In genomic region chr16:2295056-2295798, GRCh38 we compare ENCODE assay signal across 9 cellular contexts. TPM values are rescaled to one million over a fixed set of nuclear protein-coding genes. Genes with fewer than 3 reads are reported as not detected.
DNase-seq lines count a peak whose midpoint lies in the region; ATAC-seq and TF ChIP-seq lines count a peak whose summit lies in the region.
"Had no signal": no experiment of that assay in that cellular context is flagged by ENCODE, and none has a peak within 500 bp of the region (broad histone marks: within the 10 kb centered on the region; RNA-seq: fewer than 3 reads in every experiment).

No MANE protein-coding gene starts in this region.

- no peaks in the 10 kb centered on the region for H3K27me3 ChIP-seq in right atrium auricular region

- no peak for TF ChIP-seq CTCF in right atrium auricular region (IDR thresholded peaks at IDR 0.05)

- H3K4me1 ChIP-seq in right atrium auricular region, result no peaks in the 10 kb centered on the region

- peak; percentile 68 for ATAC-seq in GM18858 (IDR thresholded peaks at IDR 0.05; ENCODE audit: unreplicated experiment)
- peak; percentile 57 for ATAC-seq in HG03439 (IDR thresholded peaks at IDR 0.05; ENCODE audit: unreplicated experiment)

- H3K4me3 ChIP-seq in right atrium auricular region, result no peak overlapping the region

- no peak overlapping the region for H3K27ac ChIP-seq in right atrium auricular region

- peaks cover 26% of the 10 kb centered on the region for H3K36me3 ChIP-seq in right atrium auricular region

- H3K9me3 ChIP-seq in right atrium auricular region, result no peaks in the 10 kb centered on the region

- peak; percentile 13 for DNase-seq in inferior parietal cortex (ENCODE audit: extremely low spot score)
- no peak for DNase-seq in stimulated activated CD4-positive, alpha-beta T cell treated with anti-CD3 and anti-CD28 coated beads, Interleukin-1b, Interleukin-23, amount 100 ng/mL, for 48 hours
- DNase-seq in activated naive CD4-positive, alpha-beta T cell (lab: John Stamatoyannopoulos, UW), result no peak
- no peak for DNase-seq in right atrium auricular region (ENCODE audit: low spot score)
- DNase-seq: foreskin fibroblast; NCI-H1092 treated with DMSO at 0.1 percent for 48 hours; NK-92 treated with Interleukin-12 subunit alpha and Interleukin-12 subunit beta, amount 100 ng/mL, for 24 hours had no signal

RNA-seq across cellular contexts. Expression of gene RNPS1, which starts 27.3 kb away (rescaled TPM):
- total RNA-seq in right atrium auricular region, result 100 to 1,000 TPM in 1 of 2 donors, 10 to 100 TPM in 1; 93.6 to 124 TPM

RNA-seq across cellular contexts. Expression of gene ECI1, which starts 43.8 kb away (rescaled TPM):
- 100 to 1,000 TPM in 1 of 2 donors, 10 to 100 TPM in 1; 71.8 to 108 TPM for total RNA-seq in right atrium auricular region

RNA-seq across cellular contexts. Expression of gene ABCA3, which starts 45.3 kb away (rescaled TPM):
- 10 to 100 TPM in 1 of 2 donors, 1 to 10 TPM in 1; 7.5 to 10.1 TPM for total RNA-seq in right atrium auricular region

RNA-seq across cellular contexts. Expression of gene DNASE1L2, which starts 59.0 kb away (rescaled TPM):
- under 1 TPM in 1 of 2 donors, not detected in 1; 0.83 TPM for total RNA-seq in right atrium auricular region
